ENCODE assay signal across 9 cellular contexts in genomic region chr7:20798694-20799121, GRCh38. TPM values are rescaled to one million over a fixed set of nuclear protein-coding genes. Genes with fewer than 3 reads are reported as not detected.
DNase-seq lines count a peak whose midpoint lies in the region; ATAC-seq, FAIRE-seq and TF ChIP-seq lines count a peak whose summit lies in the region.
"Had no signal": no experiment of that assay in that cellular context is flagged by ENCODE, and none has a peak within 500 bp of the region (broad histone marks: within the 10 kb centered on the region; RNA-seq: fewer than 3 reads in every experiment).

No MANE protein-coding gene starts in this region.

- H3K27ac Mint-ChIP-seq in activated CD8-positive, alpha-beta memory T cell treated with anti-CD3 and anti-CD28 coated beads, Interleukin-2, amount 10 ng/mL, durations not matched to agents 7 days and 5 days, result no peak overlapping the region

- H3K27me3 ChIP-seq in Peyer's patch (peaks cover 0 to 46% of the 10 kb centered on the region in 2 donors), iPS-18a (ENCODE audit: control insufficient read depth, insufficient read depth, low read length) (peaks cover 38% of the 10 kb centered on the region), testis (no peaks in the 10 kb centered on the region)

- CTCF ChIA-PET in activated CD8-positive, alpha-beta memory T cell treated with anti-CD3 and anti-CD28 coated beads, Interleukin-2, amount 10 ng/mL, durations not matched to agents 7 days and 5 days (lab: Charles Lee), result no interaction called here

- H3K27me3 Mint-ChIP-seq in activated CD8-positive, alpha-beta memory T cell treated with anti-CD3 and anti-CD28 coated beads, Interleukin-2, amount 10 ng/mL, durations not matched to agents 7 days and 5 days, result peaks cover 53% of the 10 kb centered on the region

- peaks cover 16% of the 10 kb centered on the region for H3K4me1 Mint-ChIP-seq in activated CD8-positive, alpha-beta memory T cell treated with anti-CD3 and anti-CD28 coated beads, Interleukin-2, amount 10 ng/mL, durations not matched to agents 7 days and 5 days

- H3K4me3 ChIP-seq in Peyer's patch (peak overlapping the region in 3 of 4 donors; percentile 50 to 72 (median 64)), iPS-18a (ENCODE audit: low read length) (peak overlapping the region; percentile 46), testis (peak overlapping the region; percentile 34 to 50)

- WGBS in testis, 2 donors, result 4 to 7% methylated on average over 14 to 15 of the region's 15 CpGs

- no peak overlapping the region for H3K9ac ChIP-seq in iPS-18a (ENCODE audit: low read length)

- H3K4me3 Mint-ChIP-seq in activated CD8-positive, alpha-beta memory T cell treated with anti-CD3 and anti-CD28 coated beads, Interleukin-2, amount 10 ng/mL, durations not matched to agents 7 days and 5 days, result peak overlapping the region; percentile 39

- H3K27ac ChIP-seq in Peyer's patch, result peak overlapping the region in 1 of 4 donors; percentile 78
- no peak overlapping the region for H3K27ac ChIP-seq in iPS-18a (ENCODE audit: low read length)
- no peak overlapping the region for H3K27ac ChIP-seq in testis

- ATAC-seq in activated CD8-positive, alpha-beta memory T cell treated with anti-CD3 and anti-CD28 coated beads, Interleukin-2, amount 10 ng/mL, durations not matched to agents 7 days and 5 days, result no peak

- FAIRE-seq in H54 (lab: Jason Lieb, UNC), result no peak
- FAIRE-seq in D721Med (lab: Jason Lieb, UNC), result no peak
- FAIRE-seq: TTC549 had no signal

- peaks cover 0 to 15% (median 4%) of the 10 kb centered on the region in 4 donors for H3K4me1 ChIP-seq in Peyer's patch
- H3K4me1 ChIP-seq in iPS-18a (ENCODE audit: control insufficient read depth, low read depth, low read length), result peaks cover 46% of the 10 kb centered on the region
- H3K4me1 ChIP-seq in testis, result no peaks in the 10 kb centered on the region

- H3K36me3 ChIP-seq in Peyer's patch, result no peaks in the 10 kb centered on the region
- H3K36me3 ChIP-seq in iPS-18a (ENCODE audit: control insufficient read depth, low read depth, low read length), result no peaks in the 10 kb centered on the region
- no peaks in the 10 kb centered on the region for H3K36me3 ChIP-seq in testis (ENCODE audit: low read depth, missing control alignments)

- TF ChIP-seq CTCF in Peyer's patch (IDR thresholded peaks at IDR 0.05) (no peak), testis (IDR thresholded peaks at IDR 0.05) (no peak), D721Med (IDR thresholded peaks at IDR 0.05; ENCODE audit: insufficient read depth, missing control alignments) (no peak)

- H3K36me3 Mint-ChIP-seq in activated CD8-positive, alpha-beta memory T cell treated with anti-CD3 and anti-CD28 coated beads, Interleukin-2, amount 10 ng/mL, durations not matched to agents 7 days and 5 days, result no peaks in the 10 kb centered on the region

- no peak for TF ChIP-seq POLR2A in Peyer's patch (IDR thresholded peaks at IDR 0.05)
- no peak for TF ChIP-seq POLR2A in testis (IDR thresholded peaks at IDR 0.05)
- no peak for TF ChIP-seq POLR2A in H54 (IDR thresholded peaks at IDR 0.05; ENCODE audit: low read depth, low read length)

- intact Hi-C loops in testis (cut with DNase I; ENCODE audit: low total_unique reads), result no loop called here

- DNase-seq in activated CD8-positive, alpha-beta memory T cell treated with anti-CD3 and anti-CD28 coated beads, Interleukin-2, amount 10 ng/mL, durations not matched to agents 7 days and 5 days, result no peak
- DNase-seq in activated CD8-positive, alpha-beta memory T cell treated with anti-CD3 and anti-CD28 coated beads for 24 hours, result no peak
- no peak for DNase-seq in Peyer's patch
- no peak for DNase-seq in testis
- DNase-seq in H54 (ENCODE audit: insufficient read length, low spot score), result no peak
- no peak for DNase-seq in D721Med (ENCODE audit: insufficient read length, low spot score)
- DNase-seq in activated CD4-positive, CD25-positive, alpha-beta regulatory T cell treated with anti-CD3 and anti-CD28 coated beads, Interleukin-2, amount 50 U/mL, for 72 hours, result no peak

- no peaks in the 10 kb centered on the region for H3K9me3 Mint-ChIP-seq in activated CD8-positive, alpha-beta memory T cell treated with anti-CD3 and anti-CD28 coated beads, Interleukin-2, amount 10 ng/mL, durations not matched to agents 7 days and 5 days (ENCODE audit: low read depth)

- no peaks in the 10 kb centered on the region for H3K9me3 ChIP-seq in Peyer's patch
- H3K9me3 ChIP-seq in iPS-18a (ENCODE audit: control insufficient read depth, low read depth, low read length), result no peaks in the 10 kb centered on the region
- no peaks in the 10 kb centered on the region for H3K9me3 ChIP-seq in testis

RNA-seq across cellular contexts. Expression of gene SP8, which starts 12.0 kb away (rescaled TPM):
- total RNA-seq in activated CD8-positive, alpha-beta memory T cell treated with anti-CD3 and anti-CD28 coated beads, Interleukin-2, amount 10 ng/mL, durations not matched to agents 7 days and 5 days, result not detected
- total RNA-seq in Peyer's patch (1 to 10 TPM in 3 of 4 donors, not detected in 1; 1.4 to 5.2 (median 3.6) TPM), testis (1 to 10 TPM; 2.1 to 2.2 TPM)
- 0.26 TPM for polyA plus RNA-seq in testis (ENCODE audit: insufficient read depth, low read depth, low replicate concordance)
